2 cellular contexts compared by ENCODE assay signal in the genomic region with DNA sequence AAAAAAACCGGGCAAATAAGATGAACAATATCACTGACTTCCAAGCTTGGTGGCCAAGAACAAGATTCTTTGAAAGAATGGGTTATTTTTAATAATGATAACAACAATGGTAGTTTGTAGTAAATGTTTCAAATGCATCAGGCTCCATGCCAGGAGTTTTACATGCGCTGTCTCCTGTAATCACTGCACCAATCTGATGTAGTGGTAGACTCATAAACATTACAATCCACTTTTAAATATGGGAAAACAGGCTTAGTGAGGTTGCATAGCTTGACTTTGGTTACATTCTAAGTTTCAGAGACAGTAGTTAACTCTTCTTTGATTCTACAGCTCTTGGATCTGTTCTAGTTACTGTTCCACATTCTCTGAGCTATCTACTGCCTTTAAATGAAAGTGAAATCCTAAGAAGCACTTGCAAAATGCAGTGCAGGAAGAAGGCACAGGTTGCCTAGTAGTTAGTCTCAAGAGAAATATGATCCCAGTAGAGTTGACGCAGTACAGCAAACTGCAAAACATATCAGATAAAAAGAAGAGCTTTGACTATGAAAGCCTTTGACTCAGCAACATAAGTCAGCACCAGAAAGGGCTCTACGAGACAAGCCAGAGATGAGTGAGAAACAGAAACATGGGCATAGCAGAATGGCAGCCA.
TF ChIP-seq lines count a peak whose summit lies in the region.

No MANE protein-coding gene starts in this region.

TF ChIP-seq in GM23338, 12 proteins besides CTCF, POLR2A, EP300 and RAD21 (continues in another document):
- TF ChIP-seq EZH2phosphoT487 (IDR thresholded peaks at IDR 0.05; ENCODE audit: unreplicated experiment) = no peak
- TF ChIP-seq JUNB (IDR thresholded peaks at IDR 0.05; ENCODE audit: unreplicated experiment) = no peak
- TF ChIP-seq ZNF331 (CRISPR knock-in tag; IDR thresholded peaks at IDR 0.05; ENCODE audit: low read depth) = no peak
- TF ChIP-seq, protein P1, sequence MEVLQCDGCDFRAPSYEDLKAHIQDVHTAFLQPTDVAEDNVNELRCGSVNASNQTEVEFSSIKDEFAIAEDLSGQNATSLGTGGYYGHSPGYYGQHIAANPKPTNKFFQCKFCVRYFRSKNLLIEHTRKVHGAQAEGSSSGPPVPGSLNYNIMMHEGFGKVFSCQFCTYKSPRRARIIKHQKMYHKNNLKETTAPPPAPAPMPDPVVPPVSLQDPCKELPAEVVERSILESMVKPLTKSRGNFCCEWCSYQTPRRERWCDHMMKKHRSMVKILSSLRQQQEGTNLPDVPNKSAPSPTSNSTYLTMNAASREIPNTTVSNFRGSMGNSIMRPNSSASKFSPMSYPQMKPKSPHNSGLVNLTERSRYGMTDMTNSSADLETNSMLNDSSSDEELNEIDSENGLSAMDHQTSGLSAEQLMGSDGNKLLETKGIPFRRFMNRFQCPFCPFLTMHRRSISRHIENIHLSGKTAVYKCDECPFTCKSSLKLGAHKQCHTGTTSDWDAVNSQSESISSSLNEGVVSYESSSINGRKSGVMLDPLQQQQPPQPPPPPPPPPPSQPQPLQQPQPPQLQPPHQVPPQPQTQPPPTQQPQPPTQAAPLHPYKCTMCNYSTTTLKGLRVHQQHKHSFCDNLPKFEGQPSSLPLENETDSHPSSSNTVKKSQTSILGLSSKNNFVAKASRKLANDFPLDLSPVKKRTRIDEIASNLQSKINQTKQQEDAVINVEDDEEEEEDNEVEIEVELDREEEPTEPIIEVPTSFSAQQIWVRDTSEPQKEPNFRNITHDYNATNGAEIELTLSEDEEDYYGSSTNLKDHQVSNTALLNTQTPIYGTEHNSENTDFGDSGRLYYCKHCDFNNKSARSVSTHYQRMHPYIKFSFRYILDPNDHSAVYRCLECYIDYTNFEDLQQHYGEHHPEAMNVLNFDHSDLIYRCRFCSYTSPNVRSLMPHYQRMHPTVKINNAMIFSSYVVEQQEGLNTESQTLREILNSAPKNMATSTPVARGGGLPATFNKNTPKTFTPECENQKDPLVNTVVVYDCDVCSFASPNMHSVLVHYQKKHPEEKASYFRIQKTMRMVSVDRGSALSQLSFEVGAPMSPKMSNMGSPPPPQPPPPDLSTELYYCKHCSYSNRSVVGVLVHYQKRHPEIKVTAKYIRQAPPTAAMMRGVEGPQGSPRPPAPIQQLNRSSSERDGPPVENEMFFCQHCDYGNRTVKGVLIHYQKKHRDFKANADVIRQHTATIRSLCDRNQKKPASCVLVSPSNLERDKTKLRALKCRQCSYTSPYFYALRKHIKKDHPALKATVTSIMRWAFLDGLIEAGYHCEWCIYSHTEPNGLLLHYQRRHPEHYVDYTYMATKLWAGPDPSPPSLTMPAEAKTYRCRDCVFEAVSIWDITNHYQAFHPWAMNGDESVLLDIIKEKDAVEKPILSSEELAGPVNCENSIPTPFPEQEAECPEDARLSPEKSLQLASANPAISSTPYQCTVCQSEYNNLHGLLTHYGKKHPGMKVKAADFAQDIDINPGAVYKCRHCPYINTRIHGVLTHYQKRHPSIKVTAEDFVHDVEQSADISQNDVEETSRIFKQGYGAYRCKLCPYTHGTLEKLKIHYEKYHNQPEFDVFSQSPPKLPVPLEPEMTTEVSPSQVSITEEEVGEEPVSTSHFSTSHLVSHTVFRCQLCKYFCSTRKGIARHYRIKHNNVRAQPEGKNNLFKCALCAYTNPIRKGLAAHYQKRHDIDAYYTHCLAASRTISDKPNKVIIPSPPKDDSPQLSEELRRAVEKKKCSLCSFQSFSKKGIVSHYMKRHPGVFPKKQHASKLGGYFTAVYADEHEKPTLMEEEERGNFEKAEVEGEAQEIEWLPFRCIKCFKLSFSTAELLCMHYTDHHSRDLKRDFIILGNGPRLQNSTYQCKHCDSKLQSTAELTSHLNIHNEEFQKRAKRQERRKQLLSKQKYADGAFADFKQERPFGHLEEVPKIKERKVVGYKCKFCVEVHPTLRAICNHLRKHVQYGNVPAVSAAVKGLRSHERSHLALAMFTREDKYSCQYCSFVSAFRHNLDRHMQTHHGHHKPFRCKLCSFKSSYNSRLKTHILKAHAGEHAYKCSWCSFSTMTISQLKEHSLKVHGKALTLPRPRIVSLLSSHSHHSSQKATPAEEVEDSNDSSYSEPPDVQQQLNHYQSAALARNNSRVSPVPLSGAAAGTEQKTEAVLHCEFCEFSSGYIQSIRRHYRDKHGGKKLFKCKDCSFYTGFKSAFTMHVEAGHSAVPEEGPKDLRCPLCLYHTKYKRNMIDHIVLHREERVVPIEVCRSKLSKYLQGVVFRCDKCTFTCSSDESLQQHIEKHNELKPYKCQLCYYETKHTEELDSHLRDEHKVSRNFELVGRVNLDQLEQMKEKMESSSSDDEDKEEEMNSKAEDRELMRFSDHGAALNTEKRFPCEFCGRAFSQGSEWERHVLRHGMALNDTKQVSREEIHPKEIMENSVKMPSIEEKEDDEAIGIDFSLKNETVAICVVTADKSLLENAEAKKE (CRISPR knock-in tag; IDR thresholded peaks at IDR 0.05) = no peak
- TF ChIP-seq EZH2 (IDR thresholded peaks at IDR 0.05; ENCODE audit: low read depth, unreplicated experiment) = no peak
- TF ChIP-seq CREB1 (CRISPR knock-in tag; IDR thresholded peaks at IDR 0.05; ENCODE audit: low read depth) = no peak
- no peak for TF ChIP-seq STAT1 (IDR thresholded peaks at IDR 0.05; ENCODE audit: unreplicated experiment)
- TF ChIP-seq, protein P2, sequence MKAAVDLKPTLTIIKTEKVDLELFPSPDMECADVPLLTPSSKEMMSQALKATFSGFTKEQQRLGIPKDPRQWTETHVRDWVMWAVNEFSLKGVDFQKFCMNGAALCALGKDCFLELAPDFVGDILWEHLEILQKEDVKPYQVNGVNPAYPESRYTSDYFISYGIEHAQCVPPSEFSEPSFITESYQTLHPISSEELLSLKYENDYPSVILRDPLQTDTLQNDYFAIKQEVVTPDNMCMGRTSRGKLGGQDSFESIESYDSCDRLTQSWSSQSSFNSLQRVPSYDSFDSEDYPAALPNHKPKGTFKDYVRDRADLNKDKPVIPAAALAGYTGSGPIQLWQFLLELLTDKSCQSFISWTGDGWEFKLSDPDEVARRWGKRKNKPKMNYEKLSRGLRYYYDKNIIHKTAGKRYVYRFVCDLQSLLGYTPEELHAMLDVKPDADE (IDR thresholded peaks at IDR 0.05) = no peak
- no peak for TF ChIP-seq NANOG (IDR thresholded peaks at IDR 0.05; ENCODE audit: borderline replicate concordance)
- no peak for TF ChIP-seq ZNF114 (CRISPR knock-in tag; IDR thresholded peaks at IDR 0.05)

TF ChIP-seq in H1, 55 proteins besides CTCF, POLR2A, EP300 and RAD21:
- TF ChIP-seq SRF (IDR thresholded peaks at IDR 0.05; ENCODE audit: low read depth, low read length) (no peak), TAF1 (IDR thresholded peaks at IDR 0.05; ENCODE audit: low read depth, low read length) (no peak), BCL11A (IDR thresholded peaks at IDR 0.05; ENCODE audit: low read depth in 2 of 2, low read length in 2 of 2) (no peak), SIN3A (conservative IDR thresholded peaks at IDR 0.05 in 1 of 2, IDR thresholded peaks at IDR 0.05 in 1 of 2; ENCODE audit: low read depth in 1 of 2, low read length in 2 of 2) (no peak), GTF2F1 (IDR thresholded peaks at IDR 0.05; ENCODE audit: borderline replicate concordance, low read depth, low read length) (no peak), JUND (IDR thresholded peaks at IDR 0.05; ENCODE audit: low read length) (no peak), RXRA (IDR thresholded peaks at IDR 0.05; ENCODE audit: insufficient read depth, low read depth, low read length) (no peak), PHF8 (conservative IDR thresholded peaks at IDR 0.05; ENCODE audit: low read depth, low read length) (no peak), RNF2 (IDR thresholded peaks at IDR 0.05; ENCODE audit: borderline replicate concordance, low read depth, low read length, missing control alignments, poor library complexity, severe bottlenecking) (no peak), HDAC2 (IDR thresholded peaks at IDR 0.05; ENCODE audit: borderline replicate concordance in 1 of 2, low read depth in 2 of 2, low read length in 2 of 2) (no peak), TEAD4 (IDR thresholded peaks at IDR 0.05; ENCODE audit: low read depth, low read length) (no peak), TCF12 (IDR thresholded peaks at IDR 0.05; ENCODE audit: low read depth, low read length) (no peak), CBX8 (IDR thresholded peaks at IDR 0.05; ENCODE audit: borderline replicate concordance, low read depth, low read length) (no peak), SP4 (IDR thresholded peaks at IDR 0.05; ENCODE audit: low read length) (no peak), SP2 (IDR thresholded peaks at IDR 0.05; ENCODE audit: low read length) (no peak), TBP (IDR thresholded peaks at IDR 0.05; ENCODE audit: low read depth, low read length) (no peak), CEBPB (IDR thresholded peaks at IDR 0.05; ENCODE audit: low read depth, low read length) (no peak), USF2 (IDR thresholded peaks at IDR 0.05; ENCODE audit: low read length) (no peak), KDM5A (IDR thresholded peaks at IDR 0.05; ENCODE audit: low read length) (no peak), ASH2L (IDR thresholded peaks at IDR 0.05; ENCODE audit: low read length) (no peak)
TF ChIP-seq in H1: peak in this region for 0.
